In genomic region chr10:28431139-28431538, GRCh38 we compare ENCODE assay signal across 22 cellular contexts.
"Had no signal": no experiment of that assay in that cellular context is flagged by ENCODE, and none has a peak within 500 bp of the region (broad histone marks: within the 10 kb centered on the region; RNA-seq: fewer than 3 reads in every experiment).

No MANE protein-coding gene starts in this region.

- H3K9me3 ChIP-seq: breast epithelium, left lung, lower lobe of right lung, mucosa of descending colon, suprapubic skin, tibial artery had no signal

- H3K27me3 ChIP-seq: breast epithelium, left lung, spleen, suprapubic skin, tibial artery had no signal

- H3K27ac ChIP-seq: breast epithelium, left lung, lower lobe of right lung, spleen, suprapubic skin, tibial artery had no signal

- H3K4me3 ChIP-seq: breast epithelium, left lung, lower lobe of right lung, mucosa of descending colon, spleen, suprapubic skin, tibial artery had no signal

- DNase-seq: activated CD4-positive, alpha-beta T cell treated with anti-CD3 and anti-CD28 coated beads for 1 hour; activated CD4-positive, alpha-beta T cell treated with anti-CD3 and anti-CD28 coated beads, Interleukin-2, amount 50 U/mL, for 1 hour; activated CD8-positive, alpha-beta T cell treated with anti-CD3 and anti-CD28 coated beads for 36 hours; activated naive CD8-positive, alpha-beta T cell treated with anti-CD3 and anti-CD28 coated beads, Interleukin-2, amount 50 U/mL, for 24 hours; activated T-cell treated with anti-CD3 and anti-CD28 coated beads, Interleukin-2, amount 50 U/mL, for 48 hours; amygdala; central memory CD4-positive, alpha-beta T cell; endodermal cell; foreskin fibroblast; head of caudate nucleus; hippocampal formation; kidney glomerular epithelial cell; left lung; lower lobe of right lung; mucosa of descending colon; posterior cingulate gyrus; right cardiac atrium; spleen; stimulated activated naive CD4-positive, alpha-beta T cell; tibial artery had no signal

- H3K4me1 ChIP-seq: breast epithelium had no signal

- H3K36me3 ChIP-seq: breast epithelium, left lung, lower lobe of right lung, spleen, suprapubic skin, tibial artery had no signal
